In genomic region chr12:124682425-124683329, GRCh38 we compare ENCODE assay signal across 1 cellular context.
TF ChIP-seq lines count a peak whose summit lies in the region.

No MANE protein-coding gene starts in this region.

TF ChIP-seq in H1, 55 proteins besides CTCF, POLR2A, EP300 and RAD21:
- TF ChIP-seq KDM1A (IDR thresholded peaks at IDR 0.05; ENCODE audit: borderline replicate concordance, low read length) (peak; percentile 49; the same call in 1 of the 2 replicates), E2F6 (IDR thresholded peaks at IDR 0.05) (no peak)
TF ChIP-seq in H1: peak in this region for 1.
